Comparison of ENCODE assay signal across 15 cellular contexts in the genomic region with DNA sequence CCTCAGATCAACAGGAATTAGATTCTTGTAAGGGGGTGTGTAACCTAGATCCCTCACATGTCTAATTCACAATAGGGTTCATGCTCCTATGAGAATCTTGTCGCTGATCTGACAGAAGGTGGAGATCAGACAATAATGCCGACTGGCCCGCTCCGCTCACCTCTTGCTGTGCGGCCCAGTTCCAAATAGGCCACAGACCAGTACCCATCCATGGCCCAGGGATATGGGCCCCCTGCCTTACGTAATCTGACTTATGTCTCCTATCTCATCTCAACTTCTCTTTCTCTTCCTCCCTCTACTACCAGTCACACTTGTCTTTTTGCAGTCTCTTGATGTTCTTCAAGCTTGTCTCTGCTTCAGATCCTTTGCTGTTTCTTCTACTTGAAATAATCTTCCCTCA.
DNase-seq lines count a peak whose midpoint lies in the region; ATAC-seq and TF ChIP-seq lines count a peak whose summit lies in the region.
"Had no signal": no experiment of that assay in that cellular context is flagged by ENCODE, and none has a peak within 500 bp of the region (broad histone marks: within the 10 kb centered on the region; RNA-seq: fewer than 3 reads in every experiment).

No MANE protein-coding gene starts in this region.

- no peak overlapping the region for H3K4me3 ChIP-seq in CD8-positive, alpha-beta memory T cell (ENCODE audit: low read length)
- H3K4me3 ChIP-seq: GM12878, GM23248, HAP-1 had no signal

- TF ChIP-seq CTCF in 22Rv1 (IDR thresholded peaks at IDR 0.05) (no peak), Calu3 (IDR thresholded peaks at IDR 0.05; ENCODE audit: unreplicated experiment) (no peak)

- no peaks in the 10 kb centered on the region for H3K9me3 Mint-ChIP-seq in Calu3 (ENCODE audit: low read depth, unreplicated experiment)
- H3K9me3 Mint-ChIP-seq in activated T-helper 17 cell treated with anti-CD3 and anti-CD28 coated beads, Interleukin-2, amount 50 U/mL, for 72 hours, result no peaks in the 10 kb centered on the region
- H3K9me3 Mint-ChIP-seq in stimulated activated effector memory CD8-positive, alpha-beta T cell treated with anti-CD3 and anti-CD28 coated beads, Interleukin-12 subunit alpha, Interleukin-12 subunit beta, amount 100 ng/mL, for 72 hours, result no peaks in the 10 kb centered on the region
- H3K9me3 Mint-ChIP-seq in CD8-positive, alpha-beta memory T cell, result no peaks in the 10 kb centered on the region
- no peaks in the 10 kb centered on the region for H3K9me3 Mint-ChIP-seq in activated naive CD4-positive, alpha-beta T cell treated with anti-CD3 and anti-CD28 coated beads for 36 hours
- H3K9me3 Mint-ChIP-seq: CD4-positive, alpha-beta T cell; IgD-negative memory B cell had no signal

- H3K4me1 ChIP-seq in CD8-positive, alpha-beta memory T cell (ENCODE audit: insufficient read depth, low read length), result peaks cover 8% of the 10 kb centered on the region
- H3K4me1 ChIP-seq: HAP-1 had no signal

- no peak overlapping the region for H3K4me3 Mint-ChIP-seq in Calu3 (ENCODE audit: low read depth, unreplicated experiment)
- H3K4me3 Mint-ChIP-seq in activated T-helper 17 cell treated with anti-CD3 and anti-CD28 coated beads, Interleukin-2, amount 50 U/mL, for 72 hours, result no peak overlapping the region
- no peak overlapping the region for H3K4me3 Mint-ChIP-seq in stimulated activated effector memory CD8-positive, alpha-beta T cell treated with anti-CD3 and anti-CD28 coated beads, Interleukin-12 subunit alpha, Interleukin-12 subunit beta, amount 100 ng/mL, for 72 hours
- no peak overlapping the region for H3K4me3 Mint-ChIP-seq in CD8-positive, alpha-beta memory T cell
- H3K4me3 Mint-ChIP-seq in activated naive CD4-positive, alpha-beta T cell treated with anti-CD3 and anti-CD28 coated beads for 36 hours, result no peak overlapping the region
- H3K4me3 Mint-ChIP-seq: CD4-positive, alpha-beta T cell; IgD-negative memory B cell had no signal

- H3K27ac ChIP-seq in 22Rv1, result peak overlapping the region; percentile 16; the same call in 1 of the 2 replicates
- H3K27ac ChIP-seq in CD8-positive, alpha-beta memory T cell (ENCODE audit: low read depth, low read length), result no peak overlapping the region
- H3K27ac ChIP-seq: GM23248 had no signal

- H3K36me3 ChIP-seq in CD8-positive, alpha-beta memory T cell (ENCODE audit: insufficient read depth, low read length), result peaks cover 16% of the 10 kb centered on the region

- no TSS peak for BruUV-seq in Calu3 (replicated peaks; lab: Mats Ljungman, UMichigan)

- ATAC-seq in activated T-helper 17 cell treated with anti-CD3 and anti-CD28 coated beads, Interleukin-2, amount 50 U/mL, for 72 hours (replicated peaks), result no peak
- no peak for ATAC-seq in stimulated activated effector memory CD8-positive, alpha-beta T cell treated with anti-CD3 and anti-CD28 coated beads, Interleukin-12 subunit alpha, Interleukin-12 subunit beta, amount 100 ng/mL, for 72 hours
- ATAC-seq: GM12878, HepG2 had no signal

- intact Hi-C loops in Calu3 (cut with micrococcal nuclease; ENCODE audit: unreplicated experiment), result no loop called here
- intact Hi-C loops in activated naive CD4-positive, alpha-beta T cell treated with anti-CD3 and anti-CD28 coated beads for 36 hours (cut with micrococcal nuclease), result no loop called here

- H3K9me3 ChIP-seq in CD8-positive, alpha-beta memory T cell (ENCODE audit: low read length), result no peaks in the 10 kb centered on the region
- H3K9me3 ChIP-seq: BE2C, HAP-1 had no signal

- CTCF ChIA-PET in Calu3 (lab: Charles Lee), result no interaction called here
- CTCF ChIA-PET in CD8-positive, alpha-beta memory T cell (lab: Charles Lee), result no interaction called here
- CTCF ChIA-PET in activated naive CD4-positive, alpha-beta T cell treated with anti-CD3 and anti-CD28 coated beads for 36 hours (lab: Charles Lee), result no interaction called here

- H3K27me3 ChIP-seq in CD8-positive, alpha-beta memory T cell (ENCODE audit: insufficient read depth, low read length, poor library complexity, severe bottlenecking), result no peaks in the 10 kb centered on the region
- H3K27me3 ChIP-seq: BE2C had no signal

- POLR2A ChIA-PET in CD8-positive, alpha-beta memory T cell (lab: Charles Lee), result no interaction called here

- DNase-seq in Calu3, result no peak
- no peak for DNase-seq in stimulated activated effector memory CD8-positive, alpha-beta T cell treated with anti-CD3 and anti-CD28 coated beads, Interleukin-12 subunit alpha, Interleukin-12 subunit beta, amount 100 ng/mL, for 72 hours (ENCODE audit: low spot score in 2 of 2)
- DNase-seq in CD8-positive, alpha-beta memory T cell, result no peak
- no peak for DNase-seq in activated naive CD4-positive, alpha-beta T cell treated with anti-CD3 and anti-CD28 coated beads for 36 hours
- DNase-seq: ACHN; BE2C; CD4-positive, alpha-beta T cell; DMS79 treated with DMSO at 0.1 percent for 48 hours; GM23248 had no signal

- H3K36me3 Mint-ChIP-seq in Calu3 (ENCODE audit: insufficient read depth, unreplicated experiment), result peaks cover 5% of the 10 kb centered on the region
- peaks cover 76% of the 10 kb centered on the region for H3K36me3 Mint-ChIP-seq in activated T-helper 17 cell treated with anti-CD3 and anti-CD28 coated beads, Interleukin-2, amount 50 U/mL, for 72 hours (ENCODE audit: low read depth)
- H3K36me3 Mint-ChIP-seq in stimulated activated effector memory CD8-positive, alpha-beta T cell treated with anti-CD3 and anti-CD28 coated beads, Interleukin-12 subunit alpha, Interleukin-12 subunit beta, amount 100 ng/mL, for 72 hours, result peaks cover 47% of the 10 kb centered on the region
- peaks cover 29 to 66% (median 32%) of the 10 kb centered on the region in 3 donors for H3K36me3 Mint-ChIP-seq in CD8-positive, alpha-beta memory T cell
- peaks cover 45% of the 10 kb centered on the region for H3K36me3 Mint-ChIP-seq in activated naive CD4-positive, alpha-beta T cell treated with anti-CD3 and anti-CD28 coated beads for 36 hours (ENCODE audit: low read depth)

- peak overlapping the region; percentile 94 for H3K27ac Mint-ChIP-seq in Calu3 (ENCODE audit: unreplicated experiment)
- H3K27ac Mint-ChIP-seq in activated T-helper 17 cell treated with anti-CD3 and anti-CD28 coated beads, Interleukin-2, amount 50 U/mL, for 72 hours, result peak overlapping the region; percentile 10
- peak overlapping the region; percentile 0 for H3K27ac Mint-ChIP-seq in stimulated activated effector memory CD8-positive, alpha-beta T cell treated with anti-CD3 and anti-CD28 coated beads, Interleukin-12 subunit alpha, Interleukin-12 subunit beta, amount 100 ng/mL, for 72 hours
- peak overlapping the region in 1 of 8 donors; percentile 15 for H3K27ac Mint-ChIP-seq in CD8-positive, alpha-beta memory T cell
- H3K27ac Mint-ChIP-seq in activated naive CD4-positive, alpha-beta T cell treated with anti-CD3 and anti-CD28 coated beads for 36 hours, result no peak overlapping the region
- H3K27ac Mint-ChIP-seq: CD4-positive, alpha-beta T cell; IgD-negative memory B cell had no signal

- no peaks in the 10 kb centered on the region for H3K27me3 Mint-ChIP-seq in Calu3 (ENCODE audit: unreplicated experiment)
- H3K27me3 Mint-ChIP-seq in activated T-helper 17 cell treated with anti-CD3 and anti-CD28 coated beads, Interleukin-2, amount 50 U/mL, for 72 hours, result no peaks in the 10 kb centered on the region
- no peaks in the 10 kb centered on the region for H3K27me3 Mint-ChIP-seq in CD8-positive, alpha-beta memory T cell
- H3K27me3 Mint-ChIP-seq in activated naive CD4-positive, alpha-beta T cell treated with anti-CD3 and anti-CD28 coated beads for 36 hours (ENCODE audit: low read depth), result no peaks in the 10 kb centered on the region
- H3K27me3 Mint-ChIP-seq: CD4-positive, alpha-beta T cell; IgD-negative memory B cell had no signal

- peaks cover 23% of the 10 kb centered on the region for H3K4me1 Mint-ChIP-seq in Calu3 (ENCODE audit: low read depth, unreplicated experiment)
- peaks cover 22% of the 10 kb centered on the region for H3K4me1 Mint-ChIP-seq in activated T-helper 17 cell treated with anti-CD3 and anti-CD28 coated beads, Interleukin-2, amount 50 U/mL, for 72 hours
- H3K4me1 Mint-ChIP-seq in stimulated activated effector memory CD8-positive, alpha-beta T cell treated with anti-CD3 and anti-CD28 coated beads, Interleukin-12 subunit alpha, Interleukin-12 subunit beta, amount 100 ng/mL, for 72 hours, result peaks cover 21% of the 10 kb centered on the region
- H3K4me1 Mint-ChIP-seq in CD8-positive, alpha-beta memory T cell, result peaks cover 23 to 34% (median 32%) of the 10 kb centered on the region in 3 donors
- H3K4me1 Mint-ChIP-seq in activated naive CD4-positive, alpha-beta T cell treated with anti-CD3 and anti-CD28 coated beads for 36 hours (ENCODE audit: low read depth), result peaks cover 14% of the 10 kb centered on the region
